ENCODE assay signal across 26 cellular contexts in genomic region chr18:58025205-58025604, GRCh38.
"Had no signal": no experiment of that assay in that cellular context is flagged by ENCODE, and none has a peak within 500 bp of the region (broad histone marks: within the 10 kb centered on the region; RNA-seq: fewer than 3 reads in every experiment).

No MANE protein-coding gene starts in this region.

- H3K4me3 Mint-ChIP-seq: dendritic cell treated with granulocyte-macrophage colony-stimulating factor and Interleukin-4, amounts not matched to agents 40 ng/mL and 50 ng/mL, for 4 days; immature natural killer cell; memory B cell; natural killer cell; stimulated activated effector memory CD8-positive, alpha-beta T cell treated with anti-CD3 and anti-CD28 coated beads, Interleukin-12 subunit alpha, Interleukin-12 subunit beta, amount 100 ng/mL, for 72 hours had no signal

- H3K4me1 ChIP-seq: heart right ventricle, parathyroid adenoma, prostate gland, right atrium auricular region, sigmoid colon, thyroid gland had no signal

- H3K27me3 Mint-ChIP-seq: dendritic cell treated with granulocyte-macrophage colony-stimulating factor and Interleukin-4, amounts not matched to agents 40 ng/mL and 50 ng/mL, for 4 days; memory B cell had no signal

- H3K79me2 ChIP-seq: parathyroid adenoma had no signal

- FAIRE-seq: endothelial cell of umbilical vein, keratinocyte had no signal

- H3K27ac Mint-ChIP-seq: dendritic cell treated with granulocyte-macrophage colony-stimulating factor and Interleukin-4, amounts not matched to agents 40 ng/mL and 50 ng/mL, for 4 days; immature natural killer cell; memory B cell; natural killer cell; stimulated activated effector memory CD8-positive, alpha-beta T cell treated with anti-CD3 and anti-CD28 coated beads, Interleukin-12 subunit alpha, Interleukin-12 subunit beta, amount 100 ng/mL, for 72 hours had no signal

- H3K36me3 Mint-ChIP-seq: immature natural killer cell; memory B cell; natural killer cell; stimulated activated effector memory CD8-positive, alpha-beta T cell treated with anti-CD3 and anti-CD28 coated beads, Interleukin-12 subunit alpha, Interleukin-12 subunit beta, amount 100 ng/mL, for 72 hours had no signal

- H3K9ac ChIP-seq: parathyroid adenoma had no signal

- H3K9me3 Mint-ChIP-seq: dendritic cell treated with granulocyte-macrophage colony-stimulating factor and Interleukin-4, amounts not matched to agents 40 ng/mL and 50 ng/mL, for 4 days; immature natural killer cell; memory B cell; natural killer cell; stimulated activated effector memory CD8-positive, alpha-beta T cell treated with anti-CD3 and anti-CD28 coated beads, Interleukin-12 subunit alpha, Interleukin-12 subunit beta, amount 100 ng/mL, for 72 hours had no signal

- H2AFZ ChIP-seq: parathyroid adenoma had no signal

- DNase-seq: colonic mucosa; effector CD8-positive, alpha-beta T cell; glutamatergic neuron; heart right ventricle; hypothalamus; immature natural killer cell; natural killer cell; sigmoid colon; stimulated activated CD4-positive, alpha-beta T cell treated with anti-CD3 and anti-CD28 coated beads, Interleukin-2, amount 100 ng/mL, for 24 hours; stimulated activated CD4-positive, alpha-beta T cell treated with anti-CD3 and anti-CD28 coated beads, Interleukin-4, amount 100 ng/mL, for 24 hours; stimulated activated naive CD4-positive, alpha-beta T cell treated with Interleukin-2 at 50 U/mL for 16 hours; stomach; thyroid gland; trophoblast cell had no signal

- H3K9me3 ChIP-seq: colonic mucosa, esophagus muscularis mucosa, heart right ventricle, neutrophil, prostate gland, right atrium auricular region, sigmoid colon, stomach, thyroid gland had no signal

- H3K27me3 ChIP-seq: colonic mucosa, esophagus muscularis mucosa, right atrium auricular region, sigmoid colon, stomach, thyroid gland had no signal

- H3K4me1 Mint-ChIP-seq: immature natural killer cell; memory B cell; natural killer cell; stimulated activated effector memory CD8-positive, alpha-beta T cell treated with anti-CD3 and anti-CD28 coated beads, Interleukin-12 subunit alpha, Interleukin-12 subunit beta, amount 100 ng/mL, for 72 hours had no signal

- H3K4me3 ChIP-seq: colonic mucosa, esophagus muscularis mucosa, heart right ventricle, lung, prostate gland, right atrium auricular region, sigmoid colon, stomach, thyroid gland had no signal

- H3K36me3 ChIP-seq: colonic mucosa, esophagus muscularis mucosa, heart right ventricle, neutrophil, prostate gland, right atrium auricular region, sigmoid colon, stomach, thyroid gland had no signal

- ATAC-seq: heart right ventricle, left lobe of liver, natural killer cell had no signal

- H3K27ac ChIP-seq: esophagus muscularis mucosa, heart right ventricle, neutrophil, parathyroid adenoma, prostate gland, right atrium auricular region, sigmoid colon, thyroid gland had no signal
